Comparison of ENCODE assay signal across 30 cellular contexts in genomic region chr18:24536834-24537233, GRCh38.
"Had no signal": no experiment of that assay in that cellular context is flagged by ENCODE, and none has a peak within 500 bp of the region (broad histone marks: within the 10 kb centered on the region; RNA-seq: fewer than 3 reads in every experiment).

No MANE protein-coding gene starts in this region.

- H3K4me3 ChIP-seq: adrenal gland, body of pancreas, colonic mucosa, esophagus muscularis mucosa, gastrocnemius medialis, heart left ventricle had no signal

- DNase-seq: activated CD4-positive, alpha-beta memory T cell treated with anti-CD3 and anti-CD28 coated beads for 36 hours; activated CD4-positive, alpha-beta T cell treated with anti-CD3 and anti-CD28 coated beads for 36 hours; activated CD4-positive, alpha-beta T cell treated with anti-CD3 and anti-CD28 coated beads, Interleukin-2, amount 10 ng/mL, durations not matched to agents 24 days and 14 days; activated CD4-positive, CD25-positive, alpha-beta regulatory T cell; activated CD4-positive, CD25-positive, alpha-beta regulatory T cell treated with anti-CD3 and anti-CD28 coated beads, Interleukin-2, amount 50 U/mL, for 72 hours; activated CD8-positive, alpha-beta memory T cell treated with anti-CD3 and anti-CD28 coated beads, Interleukin-2, amount 10 ng/mL, durations not matched to agents 7 days and 5 days; activated CD8-positive, alpha-beta memory T cell treated with anti-CD3 and anti-CD28 coated beads, Interleukin-2, amount 50 U/mL, for 4 hours; activated CD8-positive, alpha-beta T cell treated with anti-CD3 and anti-CD28 coated beads, Interleukin-2, amount 10 ng/mL, durations not matched to agents 7 days and 5 days; activated effector memory CD4-positive, alpha-beta T cell treated with anti-CD3 and anti-CD28 coated beads, Interleukin-2, amount 50 U/mL, for 16 hours; activated naive CD4-positive, alpha-beta T cell treated with anti-CD3 and anti-CD28 coated beads for 36 hours; activated naive CD8-positive, alpha-beta T cell treated with anti-CD3 and anti-CD28 coated beads for 36 hours; activated naive CD8-positive, alpha-beta T cell treated with anti-CD3 and anti-CD28 coated beads, Interleukin-2, amount 50 U/mL, for 24 hours; activated T-cell treated with anti-CD3 and anti-CD28 coated beads, Interleukin-2, amount 50 U/mL, for 1 hour; activated T-cell treated with anti-CD3 and anti-CD28 coated beads, Interleukin-2, amount 50 U/mL, for 48 hours; adrenal gland; amygdala; aorta; body of pancreas; caudate nucleus; colonic mucosa; effector memory CD8-positive, alpha-beta T cell; erythroblast; foreskin keratinocyte; gastrocnemius medialis; glutamatergic neuron; heart left ventricle; T-helper 1 cell; T-helper 17 cell; T1000 had no signal

- ATAC-seq: activated CD4-positive, alpha-beta T cell treated with anti-CD3 and anti-CD28 coated beads for 36 hours; activated CD8-positive, alpha-beta memory T cell treated with anti-CD3 and anti-CD28 coated beads, Interleukin-2, amount 10 ng/mL, durations not matched to agents 7 days and 5 days; activated CD8-positive, alpha-beta T cell treated with anti-CD3 and anti-CD28 coated beads, Interleukin-2, amount 10 ng/mL, durations not matched to agents 7 days and 5 days; activated naive CD8-positive, alpha-beta T cell treated with anti-CD3 and anti-CD28 coated beads, Interleukin-2, amount 50 U/mL, for 24 hours; body of pancreas; effector memory CD8-positive, alpha-beta T cell; foreskin keratinocyte; heart left ventricle; T-helper 17 cell had no signal

- H3K9me3 ChIP-seq: adrenal gland, body of pancreas, colonic mucosa, esophagus muscularis mucosa, gastrocnemius medialis, heart left ventricle had no signal

- H3K4me1 ChIP-seq: adrenal gland, body of pancreas, colonic mucosa, esophagus muscularis mucosa, foreskin keratinocyte, gastrocnemius medialis, heart left ventricle had no signal

- H3K27me3 ChIP-seq: body of pancreas, colonic mucosa had no signal

- H3K36me3 ChIP-seq: adrenal gland, colonic mucosa, esophagus muscularis mucosa, gastrocnemius medialis, heart left ventricle had no signal

- H3K27ac ChIP-seq: adrenal gland, body of pancreas, colonic mucosa, esophagus muscularis mucosa, foreskin keratinocyte, gastrocnemius medialis, heart left ventricle had no signal
